17 cellular contexts compared by ENCODE assay signal in the genomic region with DNA sequence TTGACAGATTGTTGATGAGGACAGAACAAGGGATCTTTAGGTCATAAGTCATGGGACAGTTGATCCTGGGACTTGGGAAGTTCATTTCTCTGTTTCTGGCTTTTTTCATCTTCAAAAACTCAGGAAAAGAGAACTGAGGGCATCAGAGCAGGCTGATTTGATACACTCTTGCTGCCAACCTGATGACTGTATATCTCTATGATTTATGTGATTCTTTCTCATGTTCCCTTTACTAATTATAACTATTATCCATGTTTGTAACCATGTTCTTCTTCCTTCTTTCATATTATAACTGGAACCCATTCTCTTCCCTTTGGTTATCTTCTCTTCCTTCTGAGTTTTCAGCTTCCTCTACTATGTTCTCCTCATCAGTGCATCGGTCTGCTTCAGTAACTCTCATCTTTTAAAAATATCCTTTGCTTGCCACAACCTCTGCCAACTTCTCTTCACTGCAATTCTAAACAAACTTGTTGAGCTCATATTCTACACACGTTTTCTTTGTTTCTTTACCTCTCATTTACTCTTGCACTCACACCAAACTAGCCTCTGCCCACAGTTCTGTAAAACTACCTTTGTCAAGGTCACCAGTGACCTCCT. TPM values are rescaled to one million over a fixed set of nuclear protein-coding genes. Genes with fewer than 3 reads are reported as not detected.
DNase-seq lines count a peak whose midpoint lies in the region; ATAC-seq and TF ChIP-seq lines count a peak whose summit lies in the region.
"Had no signal": no experiment of that assay in that cellular context is flagged by ENCODE, and none has a peak within 500 bp of the region (broad histone marks: within the 10 kb centered on the region; RNA-seq: fewer than 3 reads in every experiment).

No MANE protein-coding gene starts in this region.

- DNase-seq in GDM1 (lab: John Stamatoyannopoulos, UW) (peak; percentile 48), RWPE1 (ENCODE audit: low spot score) (no peak), medulla oblongata (ENCODE audit: extremely low spot score) (no peak)
- no peak for DNase-seq in activated CD4-positive, alpha-beta T cell treated with anti-CD3 and anti-CD28 coated beads for 48 hours
- DNase-seq: ACHN, BE2C, HCEC 1CT, NCI-H1105 treated with DMSO at 0.1 percent for 48 hours, NCI-H187, NCI-H748 treated with DMSO at 0.1 percent for 48 hours, Peyer's patch, SJCRH30, T-helper 1 cell had no signal

- H3K9me3 ChIP-seq in BLaER1 (peaks cover 25% of the 10 kb centered on the region), OCI-LY1 (ENCODE audit: low read length) (peaks cover 10% of the 10 kb centered on the region; the same call in 1 of the 2 replicates), gastroesophageal sphincter (peaks cover 0 to 4% (median 0%) of the 10 kb centered on the region in 3 donors)
- H3K9me3 ChIP-seq: BE2C had no signal

- peaks cover 6% of the 10 kb centered on the region for H3K9me3 Mint-ChIP-seq in dendritic cell treated with granulocyte-macrophage colony-stimulating factor and Interleukin-4, amounts not matched to agents 40 ng/mL and 50 ng/mL, for 4 days

- POLR2A ChIA-PET in RWPE1 (lab: Yijun Ruan, JAX; ENCODE audit: low non-redundant PET), result no interaction called here

- H3K36me3 Mint-ChIP-seq in dendritic cell treated with granulocyte-macrophage colony-stimulating factor and Interleukin-4, amounts not matched to agents 40 ng/mL and 50 ng/mL, for 4 days (ENCODE audit: low read depth), result peaks cover 18% of the 10 kb centered on the region

- H2AFZ ChIP-seq in OCI-LY1 (ENCODE audit: low read length), result no peak overlapping the region

- H3K4me1 ChIP-seq in BLaER1, result peaks cover 11% of the 10 kb centered on the region
- H3K4me1 ChIP-seq in OCI-LY1 (ENCODE audit: insufficient read depth, low read length, severe bottlenecking), result peaks cover 61% of the 10 kb centered on the region
- peaks cover 0 to 10% (median 2%) of the 10 kb centered on the region in 3 donors for H3K4me1 ChIP-seq in gastroesophageal sphincter
- H3K4me1 ChIP-seq: BE2C, Peyer's patch had no signal

- TF ChIP-seq CTCF in OCI-LY1 (IDR thresholded peaks at IDR 0.05; ENCODE audit: low read length), result no peak
- TF ChIP-seq CTCF in RWPE1 (conservative IDR thresholded peaks at IDR 0.05; ENCODE audit: low read depth), result no peak
- no peak for TF ChIP-seq CTCF in gastroesophageal sphincter (IDR thresholded peaks at IDR 0.05)

- no peak overlapping the region for H3K9ac ChIP-seq in BLaER1
- H3K9ac ChIP-seq in OCI-LY1 (ENCODE audit: low read length), result no peak overlapping the region

- WGBS in gastroesophageal sphincter (ENCODE audit: low coverage in 1 of 2), 2 donors, result 21 to 33% methylated on average over 2 of the region's 2 CpGs

- H3K27ac ChIP-seq in BLaER1 (no peak overlapping the region), OCI-LY1 (ENCODE audit: low read depth, low read length, poor library complexity, severe bottlenecking) (peak overlapping the region; percentile 15), RWPE1 (no peak overlapping the region), gastroesophageal sphincter (no peak overlapping the region)
- H3K27ac ChIP-seq: SJCRH30 had no signal

- intact Hi-C loops in dendritic cell treated with granulocyte-macrophage colony-stimulating factor and Interleukin-4, amounts not matched to agents 40 ng/mL and 50 ng/mL, for 4 days (cut with micrococcal nuclease), result no loop called here

- CTCF ChIA-PET in RWPE1 (lab: Yijun Ruan, JAX), result no interaction called here

- H3F3A ChIP-seq in OCI-LY1 (ENCODE audit: insufficient read depth, low read length), result no peaks in the 10 kb centered on the region

- TF ChIP-seq POLR2A in gastroesophageal sphincter (IDR thresholded peaks at IDR 0.05), result no peak

- no peak for ATAC-seq in gastroesophageal sphincter

- H3K27me3 ChIP-seq in BLaER1, result no peaks in the 10 kb centered on the region
- H3K27me3 ChIP-seq in OCI-LY1 (ENCODE audit: insufficient read depth, low read length), result no peaks in the 10 kb centered on the region
- H3K27me3 ChIP-seq in gastroesophageal sphincter, result no peaks in the 10 kb centered on the region
- H3K27me3 ChIP-seq: Peyer's patch, SJCRH30 had no signal

- no peak overlapping the region for H3K4me3 Mint-ChIP-seq in dendritic cell treated with granulocyte-macrophage colony-stimulating factor and Interleukin-4, amounts not matched to agents 40 ng/mL and 50 ng/mL, for 4 days

- H3K27me3 Mint-ChIP-seq in dendritic cell treated with granulocyte-macrophage colony-stimulating factor and Interleukin-4, amounts not matched to agents 40 ng/mL and 50 ng/mL, for 4 days, result no peaks in the 10 kb centered on the region

- H3K9me2 ChIP-seq in OCI-LY1 (ENCODE audit: low read depth, low read length), result no peaks in the 10 kb centered on the region

- H3K4me2 ChIP-seq in BLaER1, result peak overlapping the region; percentile 43
- H3K4me2 ChIP-seq in OCI-LY1 (ENCODE audit: low read length), result no peak overlapping the region; the same call in 1 of the 2 replicates

- TF ChIP-seq EP300 in gastroesophageal sphincter (IDR thresholded peaks at IDR 0.05), result no peak

- no peaks in the 10 kb centered on the region for H4K20me1 ChIP-seq in BLaER1
- H4K20me1 ChIP-seq in OCI-LY1 (ENCODE audit: insufficient read depth, low read length), result no peaks in the 10 kb centered on the region

- H3K4me3 ChIP-seq in BLaER1 (no peak overlapping the region), OCI-LY1 (ENCODE audit: low read depth, low read length, poor library complexity, severe bottlenecking) (no peak overlapping the region), gastroesophageal sphincter (no peak overlapping the region)
- H3K4me3 ChIP-seq: Peyer's patch, SJCRH30 had no signal

- H3K27ac Mint-ChIP-seq in dendritic cell treated with granulocyte-macrophage colony-stimulating factor and Interleukin-4, amounts not matched to agents 40 ng/mL and 50 ng/mL, for 4 days, result peak overlapping the region; percentile 8

- H3K79me2 ChIP-seq in OCI-LY1 (ENCODE audit: insufficient read depth, low read length), result no peaks in the 10 kb centered on the region

- H3K36me3 ChIP-seq in BLaER1, result no peaks in the 10 kb centered on the region
- peaks cover 29% of the 10 kb centered on the region for H3K36me3 ChIP-seq in OCI-LY1 (ENCODE audit: insufficient read depth, low read length)
- no peaks in the 10 kb centered on the region for H3K36me3 ChIP-seq in gastroesophageal sphincter
- H3K36me3 ChIP-seq: BE2C, Peyer's patch, SJCRH30 had no signal

- H3K4me1 Mint-ChIP-seq in dendritic cell treated with granulocyte-macrophage colony-stimulating factor and Interleukin-4, amounts not matched to agents 40 ng/mL and 50 ng/mL, for 4 days (ENCODE audit: low read depth), result peaks cover 44% of the 10 kb centered on the region

RNA-seq across cellular contexts. Expression of gene RASGRP3, which starts 13.5 kb away (rescaled TPM):
- 10 to 100 TPM in 1 of 4 donors, 1 to 10 TPM in 3; 2.6 to 23.3 (median 8.3) TPM for total RNA-seq in gastroesophageal sphincter
